9 cellular contexts compared by ENCODE assay signal in the genomic region with DNA sequence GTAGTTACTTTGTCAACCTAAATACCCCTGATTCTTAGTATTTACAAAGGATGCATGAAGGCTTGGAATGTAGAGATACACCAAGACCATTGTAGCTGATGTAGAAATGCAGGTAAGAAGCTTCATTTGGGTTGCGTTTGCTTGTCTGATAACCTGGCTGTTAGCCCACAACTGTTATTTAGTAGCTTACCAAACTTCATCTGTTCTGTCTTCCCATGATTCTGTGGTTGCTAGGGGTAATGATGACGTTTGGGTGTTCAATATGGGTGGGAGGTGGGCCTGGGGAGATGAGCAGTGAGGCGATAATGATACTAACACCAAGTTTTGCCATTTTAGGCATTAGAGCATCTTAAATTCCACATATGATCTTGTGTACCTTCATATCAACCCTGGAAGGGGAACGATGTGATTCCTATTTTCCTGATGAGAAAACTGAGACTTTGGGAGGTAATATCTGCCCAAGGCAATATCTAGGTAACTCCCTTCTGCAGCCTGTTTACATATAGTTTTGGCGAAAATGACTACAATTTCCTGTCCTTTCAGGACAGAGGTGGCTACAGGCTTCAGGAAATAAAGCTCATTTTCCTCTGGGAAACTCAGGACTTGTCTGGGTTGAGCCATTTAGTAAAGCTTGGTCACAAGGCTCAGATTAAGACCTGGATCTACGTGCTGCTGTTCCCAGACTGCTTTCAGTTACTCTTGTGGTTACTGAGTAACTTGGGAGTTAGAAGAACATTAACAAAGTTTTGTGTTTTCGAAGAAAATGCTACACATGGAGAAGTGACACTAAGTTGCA. TPM values are rescaled to one million over a fixed set of nuclear protein-coding genes. Genes with fewer than 3 reads are reported as not detected.
DNase-seq lines count a peak whose midpoint lies in the region; ATAC-seq and TF ChIP-seq lines count a peak whose summit lies in the region.
"Had no signal": no experiment of that assay in that cellular context is flagged by ENCODE, and none has a peak within 500 bp of the region (broad histone marks: within the 10 kb centered on the region; RNA-seq: fewer than 3 reads in every experiment).

No MANE protein-coding gene starts in this region.

- H3K27me3 ChIP-seq in GM23248 (replicated peaks; ENCODE audit: insufficient read depth), result no peaks in the 10 kb centered on the region

- H3K27ac Mint-ChIP-seq in WTC11, result peak overlapping the region; percentile 51

- H3K36me3 ChIP-seq in GM23248 (ENCODE audit: low read depth), result peaks cover 7% of the 10 kb centered on the region; the same call in 1 of the 2 replicates

- POLR2A ChIA-PET in WTC11 (lab: Charles Lee), result no interaction called here

- peak overlapping the region; percentile 47; the same call in 1 of the 2 replicates for H3K9ac ChIP-seq in GM23248

- peaks cover 34% of the 10 kb centered on the region for H4K20me1 ChIP-seq in GM23248 (ENCODE audit: insufficient read depth)

- H3K4me1 Mint-ChIP-seq in WTC11, result peaks cover 67% of the 10 kb centered on the region

- peaks cover 5% of the 10 kb centered on the region for H3K9me3 Mint-ChIP-seq in WTC11

- H3K79me2 ChIP-seq in GM23248 (ENCODE audit: insufficient read depth), result peaks cover 100% of the 10 kb centered on the region

- 64 to 69% methylated on average over 7 of the region's 7 CpGs for WGBS in GM23248 (ENCODE audit: low coverage in 1 of 2, low lambda C conversion rate in 2 of 2, missing lambda C conversion rate in 2 of 2), 2 experiments

- no peaks in the 10 kb centered on the region for H3K9me2 ChIP-seq in GM23248 (ENCODE audit: insufficient read depth)

- TF ChIP-seq CTCF in WTC11 (IDR thresholded peaks at IDR 0.05), result no peak

- in situ Hi-C loops in ACHN (cut with HindIII; ENCODE audit: low pct_ligation_motif_present, low pct_unique_long_range_greater_than_20kb, low sequenced_read_pairs), result no loop called here
- in situ Hi-C loops in GM23248 (cut with MboI), result no loop called here

- DNase-seq in ACHN (peak; percentile 82), GM23248 (peak; percentile 75), WTC11 (ENCODE audit: low spot score) (no peak), left kidney (ENCODE audit: low read depth, low spot score) (peak; percentile 83), T1000 (lab: John Stamatoyannopoulos, UW) (no peak)
- no peak for DNase-seq in activated effector memory CD4-positive, alpha-beta T cell treated with Interleukin-2 at 50 U/mL for 16 hours
- DNase-seq: NCI-H526 had no signal

- H3K36me3 Mint-ChIP-seq in WTC11, result peaks cover 11% of the 10 kb centered on the region

- H3K4me1 ChIP-seq in GM23248 (ENCODE audit: insufficient read depth), result peaks cover 75% of the 10 kb centered on the region

- no peak overlapping the region for H3K4me3 Mint-ChIP-seq in WTC11

- peaks cover 53% of the 10 kb centered on the region for H3F3A ChIP-seq in GM23248 (ENCODE audit: insufficient read depth)

- no peak for ATAC-seq in WTC11
- no peak for ATAC-seq in HG03196 (IDR thresholded peaks at IDR 0.05; ENCODE audit: unreplicated experiment)
- ATAC-seq in GM18517 (IDR thresholded peaks at IDR 0.05; ENCODE audit: unreplicated experiment), result no peak

- H3K27me3 Mint-ChIP-seq in WTC11 (ENCODE audit: low read depth), result no peaks in the 10 kb centered on the region

- CTCF ChIA-PET in WTC11 (lab: Charles Lee), result interaction anchor here (0.6 to 2.5 kb wide), 5 partner anchors 12 to 266 kb away, joined by 3 to 9 read pairs (median 3); no protein-coding TSS in a partner anchor

- 0 out of 2 replicates have a peak overlapping the region, but pooled peaks have one; percentile 2 for H3K4me3 ChIP-seq in GM23248

- peak overlapping the region; percentile 51 for H3K27ac ChIP-seq in GM23248

- no peak overlapping the region for H2AFZ ChIP-seq in GM23248

- peak overlapping the region; percentile 32 for H3K4me2 ChIP-seq in GM23248 (ENCODE audit: unreplicated experiment)

- H3K9me3 ChIP-seq in GM23248 (ENCODE audit: low read depth), result no peaks in the 10 kb centered on the region

TF ChIP-seq in WTC11, 78 proteins besides CTCF, POLR2A, EP300 and RAD21:
- TF ChIP-seq ATF1 (CRISPR knock-in tag; IDR thresholded peaks at IDR 0.05), result no peak
TF ChIP-seq in WTC11: peak in this region for 0.

RNA-seq across cellular contexts. Expression of gene FNDC3B, which starts 26.8 kb away (rescaled TPM):
- total RNA-seq in GM23248 (2014; rRNA removed; shearing (Covaris generic)), result 123 and 128 TPM in 2 replicates
- polyA plus RNA-seq in GM23248 (2016; fragmentation: Nextera tagmentation; extraction: Ambion mirVana), result 85.5 and 95.7 TPM in 2 replicates
- 40.7 to 44.5 TPM (median 42.8 TPM) in 3 replicates for total RNA-seq in WTC11 (2021)

Comparison
In these comparisons a context has a peak if more than half of its experiments do, and no peak if none do; other contexts are left out.
1. DNase-seq: peak in ACHN (single experiment), GM23248 (single experiment) and left kidney (single experiment); none in WTC11 (single experiment), activated effector memory CD4-positive, alpha-beta T cell treated with Interleukin-2 at 50 U/mL for 16 hours (single experiment) and T1000 (single experiment).